ENCODE assay signal across 1 cellular context in genomic region chr3:71152039-71152891, GRCh38.
TF ChIP-seq lines count a peak whose summit lies in the region.

No MANE protein-coding gene starts in this region.

TF ChIP-seq in H1, 55 proteins besides CTCF, POLR2A, EP300 and RAD21:
- TF ChIP-seq ATF2 (IDR thresholded peaks at IDR 0.05; ENCODE audit: low read length) = no peak
- peak; percentile 84 for TF ChIP-seq KDM1A (IDR thresholded peaks at IDR 0.05; ENCODE audit: borderline replicate concordance, low read length)
- TF ChIP-seq RXRA (IDR thresholded peaks at IDR 0.05; ENCODE audit: insufficient read depth, low read depth, low read length) = no peak
